2 cellular contexts compared by ENCODE assay signal in the genomic region with DNA sequence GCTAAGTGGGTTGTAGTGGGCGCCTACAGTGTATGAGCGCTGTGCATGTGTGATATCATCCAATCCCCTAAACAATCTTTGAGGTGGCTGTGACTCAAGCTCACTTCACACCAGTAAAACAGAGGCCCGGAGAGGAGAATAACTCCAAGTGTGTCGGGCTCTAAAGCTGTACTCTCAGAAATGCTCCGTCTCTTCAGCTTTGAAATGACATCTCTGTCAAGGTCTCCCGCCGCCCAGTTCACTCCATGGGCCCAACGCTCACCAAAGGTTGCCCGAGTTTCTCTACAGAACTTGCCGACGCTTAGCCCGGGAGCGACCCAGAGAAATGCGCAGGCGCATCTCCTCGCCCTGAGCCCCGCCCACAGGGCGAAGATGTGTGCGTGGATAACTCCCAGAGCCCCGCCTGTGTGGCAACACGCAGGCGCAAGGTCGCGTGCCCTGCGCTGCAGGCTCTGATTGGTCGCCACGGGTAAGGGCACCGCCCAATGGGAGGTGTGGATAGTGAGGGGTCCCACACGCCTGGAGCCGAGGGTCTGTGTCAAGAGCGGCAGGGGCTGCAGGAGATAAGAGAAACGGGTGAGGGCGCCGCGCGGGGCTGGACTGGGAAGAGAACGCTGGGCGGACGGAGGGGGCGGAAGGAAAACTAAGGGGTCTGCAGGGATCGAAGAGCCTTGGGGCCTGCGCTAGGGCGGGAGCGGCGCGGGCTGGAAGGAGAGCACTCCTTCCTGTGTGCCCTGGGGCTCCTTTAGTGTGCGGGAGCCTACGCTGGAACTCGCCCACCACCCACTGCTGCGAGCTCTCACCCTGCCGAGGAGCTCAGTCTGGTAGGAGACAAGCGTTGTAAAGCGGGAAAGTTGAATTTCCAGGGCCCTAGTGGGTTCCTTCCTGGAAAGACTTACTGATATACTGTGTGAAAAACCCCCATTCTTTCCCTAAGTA.
TF ChIP-seq lines count a peak whose summit lies in the region.

A gene with protein sequence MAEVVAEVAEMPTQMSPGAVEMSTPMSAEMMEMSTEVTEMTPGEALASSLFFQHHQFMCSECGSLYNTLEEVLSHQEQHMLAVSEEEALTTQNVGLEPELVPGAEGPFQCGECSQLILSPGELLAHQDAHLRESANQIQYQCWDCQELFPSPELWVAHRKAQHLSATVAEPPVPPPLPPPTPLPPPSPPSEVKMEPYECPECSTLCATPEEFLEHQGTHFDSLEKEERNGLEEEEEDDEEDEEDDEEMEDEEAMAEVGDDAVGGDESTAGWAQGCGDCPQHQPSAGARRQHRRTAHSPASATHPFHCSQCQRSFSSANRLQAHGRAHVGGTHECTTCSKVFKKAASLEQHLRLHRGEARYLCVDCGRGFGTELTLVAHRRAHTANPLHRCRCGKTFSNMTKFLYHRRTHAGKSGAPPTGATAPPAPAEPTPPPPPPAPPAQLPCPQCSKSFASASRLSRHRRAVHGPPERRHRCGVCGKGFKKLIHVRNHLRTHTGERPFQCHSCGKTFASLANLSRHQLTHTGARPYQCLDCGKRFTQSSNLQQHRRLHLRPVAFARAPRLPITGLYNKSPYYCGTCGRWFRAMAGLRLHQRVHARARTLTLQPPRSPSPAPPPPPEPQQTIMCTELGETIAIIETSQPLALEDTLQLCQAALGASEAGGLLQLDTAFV (plus strand): TSS at position 501 of the 939 bp plus-strand sequence. CDS start 4,092 bp downstream, outside the sequence.

TF ChIP-seq in HCT116, 20 proteins besides CTCF, POLR2A, EP300 and RAD21 (continued from another document):
- TF ChIP-seq, protein P1, sequence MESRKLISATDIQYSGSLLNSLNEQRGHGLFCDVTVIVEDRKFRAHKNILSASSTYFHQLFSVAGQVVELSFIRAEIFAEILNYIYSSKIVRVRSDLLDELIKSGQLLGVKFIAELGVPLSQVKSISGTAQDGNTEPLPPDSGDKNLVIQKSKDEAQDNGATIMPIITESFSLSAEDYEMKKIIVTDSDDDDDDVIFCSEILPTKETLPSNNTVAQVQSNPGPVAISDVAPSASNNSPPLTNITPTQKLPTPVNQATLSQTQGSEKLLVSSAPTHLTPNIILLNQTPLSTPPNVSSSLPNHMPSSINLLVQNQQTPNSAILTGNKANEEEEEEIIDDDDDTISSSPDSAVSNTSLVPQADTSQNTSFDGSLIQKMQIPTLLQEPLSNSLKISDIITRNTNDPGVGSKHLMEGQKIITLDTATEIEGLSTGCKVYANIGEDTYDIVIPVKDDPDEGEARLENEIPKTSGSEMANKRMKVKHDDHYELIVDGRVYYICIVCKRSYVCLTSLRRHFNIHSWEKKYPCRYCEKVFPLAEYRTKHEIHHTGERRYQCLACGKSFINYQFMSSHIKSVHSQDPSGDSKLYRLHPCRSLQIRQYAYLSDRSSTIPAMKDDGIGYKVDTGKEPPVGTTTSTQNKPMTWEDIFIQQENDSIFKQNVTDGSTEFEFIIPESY (IDR thresholded peaks at IDR 0.05; ENCODE audit: extremely low read depth, insufficient replicate concordance, low read length): no peak
- TF ChIP-seq, protein P2, sequence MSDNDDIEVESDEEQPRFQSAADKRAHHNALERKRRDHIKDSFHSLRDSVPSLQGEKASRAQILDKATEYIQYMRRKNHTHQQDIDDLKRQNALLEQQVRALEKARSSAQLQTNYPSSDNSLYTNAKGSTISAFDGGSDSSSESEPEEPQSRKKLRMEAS (IDR thresholded peaks at IDR 0.05): peak; percentile 76
- TF ChIP-seq ZFX (IDR thresholded peaks at IDR 0.05) (peak; percentile 68; the same call in 1 of the 2 replicates), TCF7L2 (IDR thresholded peaks at IDR 0.05; ENCODE audit: borderline replicate concordance, extremely low read depth, insufficient read depth, insufficient read length) (peak; percentile 80), EGR1 (IDR thresholded peaks at IDR 0.05; ENCODE audit: low read depth) (no peak)

TF ChIP-seq in neural cell, 6 proteins besides CTCF, POLR2A, EP300 and RAD21 (continued from another document):
- TF ChIP-seq, protein P3, sequence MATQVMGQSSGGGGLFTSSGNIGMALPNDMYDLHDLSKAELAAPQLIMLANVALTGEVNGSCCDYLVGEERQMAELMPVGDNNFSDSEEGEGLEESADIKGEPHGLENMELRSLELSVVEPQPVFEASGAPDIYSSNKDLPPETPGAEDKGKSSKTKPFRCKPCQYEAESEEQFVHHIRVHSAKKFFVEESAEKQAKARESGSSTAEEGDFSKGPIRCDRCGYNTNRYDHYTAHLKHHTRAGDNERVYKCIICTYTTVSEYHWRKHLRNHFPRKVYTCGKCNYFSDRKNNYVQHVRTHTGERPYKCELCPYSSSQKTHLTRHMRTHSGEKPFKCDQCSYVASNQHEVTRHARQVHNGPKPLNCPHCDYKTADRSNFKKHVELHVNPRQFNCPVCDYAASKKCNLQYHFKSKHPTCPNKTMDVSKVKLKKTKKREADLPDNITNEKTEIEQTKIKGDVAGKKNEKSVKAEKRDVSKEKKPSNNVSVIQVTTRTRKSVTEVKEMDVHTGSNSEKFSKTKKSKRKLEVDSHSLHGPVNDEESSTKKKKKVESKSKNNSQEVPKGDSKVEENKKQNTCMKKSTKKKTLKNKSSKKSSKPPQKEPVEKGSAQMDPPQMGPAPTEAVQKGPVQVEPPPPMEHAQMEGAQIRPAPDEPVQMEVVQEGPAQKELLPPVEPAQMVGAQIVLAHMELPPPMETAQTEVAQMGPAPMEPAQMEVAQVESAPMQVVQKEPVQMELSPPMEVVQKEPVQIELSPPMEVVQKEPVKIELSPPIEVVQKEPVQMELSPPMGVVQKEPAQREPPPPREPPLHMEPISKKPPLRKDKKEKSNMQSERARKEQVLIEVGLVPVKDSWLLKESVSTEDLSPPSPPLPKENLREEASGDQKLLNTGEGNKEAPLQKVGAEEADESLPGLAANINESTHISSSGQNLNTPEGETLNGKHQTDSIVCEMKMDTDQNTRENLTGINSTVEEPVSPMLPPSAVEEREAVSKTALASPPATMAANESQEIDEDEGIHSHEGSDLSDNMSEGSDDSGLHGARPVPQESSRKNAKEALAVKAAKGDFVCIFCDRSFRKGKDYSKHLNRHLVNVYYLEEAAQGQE (IDR thresholded peaks at IDR 0.05; ENCODE audit: borderline replicate concordance): no peak
- TF ChIP-seq POLR2AphosphoS5 (IDR thresholded peaks at IDR 0.05): peak; percentile 93
